ENCODE assay signal across 1 cellular context in genomic region chr6:150392452-150393220, GRCh38.
TF ChIP-seq lines count a peak whose summit lies in the region.

No MANE protein-coding gene starts in this region.

TF ChIP-seq in SK-N-SH treated with all-trans-retinoic acid at 6 μM for 48 hours, 23 proteins besides CTCF, POLR2A, EP300 and RAD21 (continued from another document):
- TF ChIP-seq CREB5 (CRISPR knock-in tag; IDR thresholded peaks at IDR 0.05; ENCODE audit: low read depth) (no peak), POU6F1 (CRISPR knock-in tag; IDR thresholded peaks at IDR 0.05; ENCODE audit: borderline replicate concordance, low read depth) (no peak), OSR1 (CRISPR knock-in tag; IDR thresholded peaks at IDR 0.05) (no peak), TOX (CRISPR knock-in tag; IDR thresholded peaks at IDR 0.05; ENCODE audit: borderline replicate concordance) (no peak), RARB (CRISPR knock-in tag; IDR thresholded peaks at IDR 0.05) (no peak)
